In the genomic region with DNA sequence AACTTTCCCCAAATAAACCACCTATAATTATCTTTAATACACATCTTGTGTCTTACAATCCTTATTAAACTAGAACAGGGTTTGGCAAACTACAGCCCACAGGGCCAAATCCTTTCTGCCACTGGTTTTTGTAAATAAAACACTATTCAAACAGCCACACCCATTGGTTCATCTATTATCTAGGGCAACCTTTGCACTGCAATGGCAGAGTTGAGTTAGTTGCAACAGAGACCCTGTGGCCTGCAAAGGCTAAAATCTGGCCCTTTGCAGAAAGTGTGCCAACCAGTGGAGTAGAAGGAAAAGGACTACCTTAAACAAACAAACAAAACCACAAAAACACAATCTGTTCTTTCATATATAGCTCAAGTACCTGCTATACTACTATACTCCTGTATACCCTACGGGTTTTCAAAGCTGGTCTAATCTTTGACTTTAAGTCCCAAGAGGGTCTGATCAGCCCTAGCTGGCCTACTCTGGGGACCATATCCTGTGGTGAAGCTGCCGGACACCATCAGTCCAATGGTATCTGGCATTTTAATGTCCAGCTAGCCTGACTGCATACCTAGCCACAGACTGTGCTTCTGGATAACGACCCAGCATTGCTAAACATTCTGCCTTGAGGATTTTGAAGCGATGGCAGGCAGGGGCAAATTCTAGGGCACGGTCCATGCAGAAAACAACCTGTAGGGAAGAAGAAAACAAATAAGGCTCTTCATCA, we compare ENCODE assay signal across 12 cellular contexts.
"Had no signal": no experiment of that assay in that cellular context is flagged by ENCODE, and none has a peak within 500 bp of the region (broad histone marks: within the 10 kb centered on the region; RNA-seq: fewer than 3 reads in every experiment).

No MANE protein-coding gene starts in this region.

- H3K4me3 Mint-ChIP-seq: activated CD8-positive, alpha-beta memory T cell treated with anti-CD3 and anti-CD28 coated beads, Interleukin-2, amount 10 ng/mL, durations not matched to agents 7 days and 5 days; activated naive CD8-positive, alpha-beta T cell treated with anti-CD3 and anti-CD28 coated beads, Interleukin-2, amount 50 U/mL, for 24 hours; effector memory CD8-positive, alpha-beta T cell; natural killer cell treated with Interleukin-12 subunit alpha and Interleukin-12 subunit beta and Interleukin-15 and Interleukin-18, amount 100 ng/mL, for 72 hours; stimulated activated memory B cell treated with anti-CD40 and anti-IgM and Interleukin-4, amounts not matched to agents 10 μg/mL and 1 μg/mL and 100 μg/mL, for 72 hours had no signal

- H3K9me3 ChIP-seq: gastroesophageal sphincter, right atrium auricular region, upper lobe of right lung had no signal

- DNase-seq: activated CD8-positive, alpha-beta memory T cell treated with anti-CD3 and anti-CD28 coated beads, Interleukin-2, amount 10 ng/mL, durations not matched to agents 7 days and 5 days; activated naive CD8-positive, alpha-beta T cell treated with anti-CD3 and anti-CD28 coated beads, Interleukin-2, amount 50 U/mL, for 24 hours; cortex of kidney; effector memory CD8-positive, alpha-beta T cell; nucleus accumbens; stimulated activated CD4-positive, alpha-beta T cell treated with anti-CD3 and anti-CD28 coated beads, Interleukin-1b, Interleukin-23, amount 100 ng/mL, for 48 hours; T-helper 2 cell; upper lobe of right lung had no signal

- H3K27ac ChIP-seq: gastroesophageal sphincter, right atrium auricular region, upper lobe of right lung had no signal

- ATAC-seq: activated CD8-positive, alpha-beta memory T cell treated with anti-CD3 and anti-CD28 coated beads, Interleukin-2, amount 10 ng/mL, durations not matched to agents 7 days and 5 days; activated naive CD8-positive, alpha-beta T cell treated with anti-CD3 and anti-CD28 coated beads, Interleukin-2, amount 50 U/mL, for 24 hours; effector memory CD8-positive, alpha-beta T cell; gastroesophageal sphincter; natural killer cell treated with Interleukin-12 subunit alpha and Interleukin-12 subunit beta and Interleukin-15 and Interleukin-18, amount 100 ng/mL, for 72 hours; stimulated activated memory B cell treated with anti-CD40 and anti-IgM and Interleukin-4, amounts not matched to agents 10 μg/mL and 1 μg/mL and 100 μg/mL, for 72 hours; upper lobe of right lung had no signal

- H3K9me3 Mint-ChIP-seq: activated naive CD8-positive, alpha-beta T cell treated with anti-CD3 and anti-CD28 coated beads, Interleukin-2, amount 50 U/mL, for 24 hours; effector memory CD8-positive, alpha-beta T cell; natural killer cell treated with Interleukin-12 subunit alpha and Interleukin-12 subunit beta and Interleukin-15 and Interleukin-18, amount 100 ng/mL, for 72 hours; stimulated activated memory B cell treated with anti-CD40 and anti-IgM and Interleukin-4, amounts not matched to agents 10 μg/mL and 1 μg/mL and 100 μg/mL, for 72 hours had no signal

- H3K4me1 ChIP-seq: right atrium auricular region, upper lobe of right lung had no signal

- H3K27ac Mint-ChIP-seq: activated CD8-positive, alpha-beta memory T cell treated with anti-CD3 and anti-CD28 coated beads, Interleukin-2, amount 10 ng/mL, durations not matched to agents 7 days and 5 days; effector memory CD8-positive, alpha-beta T cell; stimulated activated memory B cell treated with anti-CD40 and anti-IgM and Interleukin-4, amounts not matched to agents 10 μg/mL and 1 μg/mL and 100 μg/mL, for 72 hours had no signal

- H3K27me3 ChIP-seq: gastroesophageal sphincter, right atrium auricular region, upper lobe of right lung had no signal

- H3K27me3 Mint-ChIP-seq: activated CD8-positive, alpha-beta memory T cell treated with anti-CD3 and anti-CD28 coated beads, Interleukin-2, amount 10 ng/mL, durations not matched to agents 7 days and 5 days; activated naive CD8-positive, alpha-beta T cell treated with anti-CD3 and anti-CD28 coated beads, Interleukin-2, amount 50 U/mL, for 24 hours; effector memory CD8-positive, alpha-beta T cell; natural killer cell treated with Interleukin-12 subunit alpha and Interleukin-12 subunit beta and Interleukin-15 and Interleukin-18, amount 100 ng/mL, for 72 hours; stimulated activated memory B cell treated with anti-CD40 and anti-IgM and Interleukin-4, amounts not matched to agents 10 μg/mL and 1 μg/mL and 100 μg/mL, for 72 hours had no signal

- H3K4me3 ChIP-seq: gastroesophageal sphincter, right atrium auricular region, upper lobe of right lung had no signal
